ENCODE assay signal across 15 cellular contexts in the genomic region with DNA sequence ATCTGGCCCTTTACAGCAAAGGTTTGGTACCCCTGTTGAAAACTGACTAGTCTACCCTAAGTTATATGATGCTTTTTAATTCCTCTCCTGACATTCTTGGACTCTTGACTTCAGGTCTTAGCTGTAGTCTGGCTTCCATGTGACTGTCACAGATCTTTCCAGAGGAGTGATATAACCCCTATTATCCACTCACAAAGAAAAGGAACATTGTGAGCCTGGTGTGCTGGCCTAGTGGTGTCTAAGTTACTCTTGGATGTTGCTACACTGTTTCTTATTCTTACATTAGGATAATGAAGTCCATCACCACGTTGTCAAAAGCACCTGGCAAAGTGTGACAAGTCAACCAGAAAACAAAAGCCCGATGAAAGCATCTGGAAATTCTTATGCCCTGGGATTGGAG.
"Had no signal": no experiment of that assay in that cellular context is flagged by ENCODE, and none has a peak within 500 bp of the region (broad histone marks: within the 10 kb centered on the region; RNA-seq: fewer than 3 reads in every experiment).

No MANE protein-coding gene starts in this region.

- H3K4me3 ChIP-seq: gastrocnemius medialis, heart left ventricle, right atrium auricular region had no signal

- H3K9me3 ChIP-seq: gastrocnemius medialis, heart left ventricle, right atrium auricular region had no signal

- H3K27me3 Mint-ChIP-seq: activated naive CD8-positive, alpha-beta T cell; naive thymus-derived CD4-positive, alpha-beta T cell had no signal

- H3K27me3 ChIP-seq: gastrocnemius medialis, heart left ventricle, right atrium auricular region had no signal

- H3K9me3 Mint-ChIP-seq: naive thymus-derived CD4-positive, alpha-beta T cell; T-helper 1 cell treated with Interleukin-12 subunit alpha and Interleukin-12 subunit beta and Interleukin-4 antibody, amounts not matched to agents 30 μg/mL and 1 μg/mL, for 36 hours had no signal

- ATAC-seq: gastrocnemius medialis; left cardiac atrium; naive thymus-derived CD4-positive, alpha-beta T cell; stimulated activated naive CD8-positive, alpha-beta T cell treated with anti-CD3 and anti-CD28 coated beads, Interleukin-15, Interleukin-2, amounts not matched to agents 100 U/mL and 50 U/mL, for 24 hours had no signal

- H3K27ac ChIP-seq: gastrocnemius medialis, heart left ventricle, right atrium auricular region had no signal

- DNase-seq: activated CD4-positive, alpha-beta T cell treated with anti-CD3 and anti-CD28 coated beads for 48 hours; activated CD8-positive, alpha-beta memory T cell treated with anti-CD3 and anti-CD28 coated beads for 24 hours; dermis blood vessel endothelial cell; gastrocnemius medialis; heart left ventricle; left cardiac atrium; naive thymus-derived CD4-positive, alpha-beta T cell; SIG-M5; small intestine; stimulated activated CD4-positive, alpha-beta T cell treated with anti-CD3 and anti-CD28 coated beads, Interleukin-4, amount 100 ng/mL, for 24 hours; stimulated activated naive CD8-positive, alpha-beta T cell treated with anti-CD3 and anti-CD28 coated beads, Interleukin-15, Interleukin-2, amounts not matched to agents 100 U/mL and 50 U/mL, for 24 hours; trophoblast cell had no signal

- H3K4me3 Mint-ChIP-seq: activated naive CD8-positive, alpha-beta T cell; naive thymus-derived CD4-positive, alpha-beta T cell; T-helper 1 cell treated with Interleukin-12 subunit alpha and Interleukin-12 subunit beta and Interleukin-4 antibody, amounts not matched to agents 30 μg/mL and 1 μg/mL, for 36 hours had no signal

- H3K27ac Mint-ChIP-seq: T-helper 1 cell treated with Interleukin-12 subunit alpha and Interleukin-12 subunit beta and Interleukin-4 antibody, amounts not matched to agents 30 μg/mL and 1 μg/mL, for 36 hours had no signal
